7 cellular contexts compared by ENCODE assay signal in genomic region chr2:237799060-237799428, GRCh38. TPM values are rescaled to one million over a fixed set of nuclear protein-coding genes. Genes with fewer than 3 reads are reported as not detected.
"Had no signal": no experiment of that assay in that cellular context is flagged by ENCODE, and none has a peak within 500 bp of the region (broad histone marks: within the 10 kb centered on the region; RNA-seq: fewer than 3 reads in every experiment).

No MANE protein-coding gene starts in this region.

- H3K4me1 Mint-ChIP-seq: H9 had no signal

- H3K4me3 Mint-ChIP-seq: H9, HFFc6 had no signal

- DNase-seq: GM23248, HFFc6, IMR-90, KG1 had no signal

- ATAC-seq: HCT116, K562 had no signal

- H3K9ac ChIP-seq: GM23248 had no signal

- H2AFZ ChIP-seq: GM23248 had no signal

- H3K27ac Mint-ChIP-seq: H9, HFFc6 had no signal

- H3K27ac ChIP-seq: GM23248 had no signal

- H3K4me3 ChIP-seq: GM23248, K562 had no signal

RNA-seq across cellular contexts. Expression of gene RBM44, which starts 0.5 kb away (rescaled TPM):
- polyA plus RNA-seq: GM23248 had no signal
